24 cellular contexts compared by ENCODE assay signal in genomic region chr9:18666987-18667772, GRCh38.
A peak's percentile ranks its signal among the peaks of the same experiment; 100 is the strongest.
DNase-seq lines count a peak whose midpoint lies in the region; ATAC-seq, FAIRE-seq and TF ChIP-seq lines count a peak whose summit lies in the region.
"Had no signal": no experiment of that assay in that cellular context is flagged by ENCODE, and none has a peak within 500 bp of the region (broad histone marks: within the 10 kb centered on the region; RNA-seq: fewer than 3 reads in every experiment).

No MANE protein-coding gene starts in this region.

- no peaks in the 10 kb centered on the region for H4K20me1 ChIP-seq in hepatocyte (ENCODE audit: insufficient read depth, poor library complexity, severe bottlenecking)

- no peaks in the 10 kb centered on the region for H3K79me2 ChIP-seq in hepatocyte

- no peak overlapping the region for H2AFZ ChIP-seq in hepatocyte

- H3K9me3 ChIP-seq in hepatocyte (ENCODE audit: low read depth) (no peaks in the 10 kb centered on the region), spleen (no peaks in the 10 kb centered on the region)
- H3K9me3 ChIP-seq: ascending aorta, right atrium auricular region, SJSA1, thyroid gland had no signal

- no peak for FAIRE-seq in bronchial epithelial cell (lab: Jason Lieb, UNC)
- FAIRE-seq: colon, endometrium had no signal

- no peak overlapping the region for H3K27ac ChIP-seq in hepatocyte
- no peak overlapping the region for H3K27ac ChIP-seq in spleen
- H3K27ac ChIP-seq: right atrium auricular region, SJSA1, thyroid gland, VCaP had no signal

- H3K4me3 ChIP-seq in AG10803 (ENCODE audit: low read length) = no peak overlapping the region
- no peak overlapping the region for H3K4me3 ChIP-seq in bronchial epithelial cell (ENCODE audit: low read depth, low read length)
- no peak overlapping the region for H3K4me3 ChIP-seq in hepatocyte
- no peak overlapping the region for H3K4me3 ChIP-seq in spleen
- H3K4me3 ChIP-seq: ascending aorta, right atrium auricular region, SJSA1, thyroid gland had no signal

- no peak for ATAC-seq in HG02938 (IDR thresholded peaks at IDR 0.05; ENCODE audit: unreplicated experiment)
- ATAC-seq in GM19351 (IDR thresholded peaks at IDR 0.05; ENCODE audit: unreplicated experiment) = no peak

- H3K27me3 ChIP-seq in bronchial epithelial cell (ENCODE audit: control insufficient read depth, insufficient read depth, low read length) (no peaks in the 10 kb centered on the region), hepatocyte (no peaks in the 10 kb centered on the region), spleen (replicated peaks in 1 of 7) (no peaks in the 10 kb centered on the region)
- H3K27me3 ChIP-seq: ascending aorta, right atrium auricular region, SJSA1, thyroid gland had no signal

- TF ChIP-seq CTCF in AG10803 (conservative IDR thresholded peaks at IDR 0.05; ENCODE audit: low read length) = no peak
- TF ChIP-seq CTCF in bronchial epithelial cell (IDR thresholded peaks at IDR 0.05; ENCODE audit: insufficient read depth, low read length, severe bottlenecking) = no peak
- no peak for TF ChIP-seq CTCF in hepatocyte (IDR thresholded peaks at IDR 0.05; ENCODE audit: poor library complexity)
- no peak for TF ChIP-seq CTCF in spleen (IDR thresholded peaks at IDR 0.05 in 8 of 11, conservative IDR thresholded peaks at IDR 0.05 in 3 of 11)

- peaks cover 7% of the 10 kb centered on the region for H3K4me1 ChIP-seq in hepatocyte (ENCODE audit: insufficient read depth)
- no peaks in the 10 kb centered on the region for H3K4me1 ChIP-seq in spleen
- H3K4me1 ChIP-seq: right atrium auricular region, SJSA1, thyroid gland had no signal

- intact Hi-C loops in spleen (cut with DNase I; ENCODE audit: low total_unique reads) = no loop called here

- H3K36me3 ChIP-seq in bronchial epithelial cell (ENCODE audit: control insufficient read depth, insufficient read depth, low read length) (no peaks in the 10 kb centered on the region), hepatocyte (replicated peaks; ENCODE audit: insufficient read depth, low read depth) (no peaks in the 10 kb centered on the region), spleen (no peaks in the 10 kb centered on the region)
- H3K36me3 ChIP-seq: ascending aorta, right atrium auricular region, SJSA1, thyroid gland had no signal

- WGBS in hepatocyte (ENCODE audit: low lambda C conversion rate, missing lambda C conversion rate) = 66% methylated on average over 6 of the region's 6 CpGs
- WGBS in spleen, 5 donors = 72 to 85% (median 81%) methylated on average over 6 of the region's 6 CpGs

- no peak overlapping the region for H3K4me2 ChIP-seq in hepatocyte

- no peaks in the 10 kb centered on the region for H3K9me2 ChIP-seq in hepatocyte (replicated peaks; ENCODE audit: insufficient read depth)

- TF ChIP-seq POLR2A in spleen (IDR thresholded peaks at IDR 0.05) = no peak

- DNase-seq in AG10803 (ENCODE audit: low read depth) (peak; percentile 58), M059J (ENCODE audit: low read depth) (peak; percentile 65), bronchial epithelial cell (ENCODE audit: low read depth) (peak; percentile 54), hepatocyte (ENCODE audit: low spot score) (peak; percentile 5), spleen (no peak), NCI-H82 (lab: John Stamatoyannopoulos, UW) (no peak)
- DNase-seq: ACHN; activated naive CD4-positive, alpha-beta T cell; activated T-cell treated with anti-CD3 and anti-CD28 coated beads for 4 hours; CD4-positive, CD25-positive, alpha-beta regulatory T cell; KG1; NCI-H1105 treated with DMSO at 0.1 percent for 48 hours; NCI-H526; nucleus accumbens; stimulated activated CD4-positive, alpha-beta T cell treated with anti-CD3 and anti-CD28 coated beads, Interleukin-15, amount 100 ng/mL, for 24 hours; thyroid gland had no signal

Comparison
In these comparisons a context has a peak if more than half of its experiments do, and no peak if none do; other contexts are left out.
1. DNase-seq: peak in AG10803 (single experiment), M059J (single experiment), bronchial epithelial cell (single experiment) and hepatocyte (single experiment); none in spleen (single experiment) and NCI-H82 (single experiment).